ENCODE assay signal across 28 cellular contexts in the genomic region with DNA sequence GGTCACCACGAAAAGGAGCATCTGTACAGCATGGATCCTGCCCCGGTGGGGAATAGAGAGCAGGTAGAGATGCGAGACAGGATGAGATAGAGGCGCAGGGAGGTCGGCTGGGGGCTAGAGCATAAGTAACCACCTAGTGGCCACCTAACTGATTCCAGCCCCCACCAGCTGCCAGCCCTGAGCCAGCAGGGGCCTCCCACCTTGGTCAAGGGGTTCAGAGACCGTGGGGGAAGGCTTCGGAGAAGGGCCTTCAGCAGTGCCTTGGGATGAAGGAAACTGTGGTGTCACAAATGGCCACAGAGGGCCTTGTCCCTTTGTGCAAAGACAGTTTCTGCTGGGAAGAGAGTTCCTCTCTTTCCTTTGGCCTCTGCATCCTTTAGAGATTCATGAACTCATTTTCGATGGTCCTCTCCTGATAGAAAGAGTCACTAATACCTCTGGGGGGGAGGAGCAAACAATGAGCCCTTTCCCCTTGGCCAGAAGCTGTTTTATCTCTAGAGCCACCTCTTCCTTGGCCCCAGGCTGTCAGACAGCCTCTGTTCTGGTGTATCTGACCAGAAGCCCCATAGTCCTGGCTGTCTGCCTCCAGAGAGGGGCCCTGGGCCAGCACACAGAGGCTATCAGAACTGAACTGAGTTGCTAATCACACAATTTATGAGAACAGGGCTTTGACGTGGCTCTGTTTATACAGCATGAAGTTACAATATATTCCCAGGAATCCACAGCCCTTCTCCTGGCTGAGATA.
DNase-seq lines count a peak whose midpoint lies in the region; ATAC-seq, FAIRE-seq and TF ChIP-seq lines count a peak whose summit lies in the region.
"Had no signal": no experiment of that assay in that cellular context is flagged by ENCODE, and none has a peak within 500 bp of the region (broad histone marks: within the 10 kb centered on the region; RNA-seq: fewer than 3 reads in every experiment).

No MANE protein-coding gene starts in this region.

- no peak overlapping the region for H3K27ac Mint-ChIP-seq in GM23338

- H3K4me1 Mint-ChIP-seq in GM23338, result no peaks in the 10 kb centered on the region; the same call in 2 of the 3 replicates

- TF ChIP-seq CTCF in GM23338 (conservative IDR thresholded peaks at IDR 0.05; ENCODE audit: low read depth in 2 of 2) (0 out of 4 replicates have a peak, but pooled peaks of 1 of the 2 experiments have one; percentile 13), sigmoid colon (IDR thresholded peaks at IDR 0.05) (no peak)

- H3K9me2 ChIP-seq in GM23338 (ENCODE audit: insufficient read depth), result no peaks in the 10 kb centered on the region

- no peaks in the 10 kb centered on the region for H3K79me2 ChIP-seq in GM23338 (replicated peaks; ENCODE audit: insufficient read depth)

- H3K36me3 Mint-ChIP-seq in GM23338 (ENCODE audit: low read depth), result no peaks in the 10 kb centered on the region

- H3K36me3 ChIP-seq in GM23338 (ENCODE audit: insufficient read depth) (no peaks in the 10 kb centered on the region), sigmoid colon (peaks cover 7 to 76% (median 19%) of the 10 kb centered on the region in 4 donors)
- H3K36me3 ChIP-seq: breast epithelium, neutrophil, prostate gland had no signal

- FAIRE-seq in H54 (lab: Jason Lieb, UNC), result no peak
- FAIRE-seq: H1, TTC549 had no signal

- 83% methylated on average over 9 of the region's 9 CpGs for WGBS in right cardiac atrium
- 88 to 91% methylated on average over 9 of the region's 9 CpGs for WGBS in sigmoid colon, 2 donors

- peaks cover 7% of the 10 kb centered on the region for H3K27me3 Mint-ChIP-seq in GM23338 (ENCODE audit: insufficient read depth, low read depth, poor library complexity)

- H4K20me1 ChIP-seq in GM23338 (replicated peaks; ENCODE audit: insufficient read depth), result no peaks in the 10 kb centered on the region

- H3K4me3 Mint-ChIP-seq in GM23338, result no peak overlapping the region
- H3K4me3 Mint-ChIP-seq: activated T-cell treated with anti-CD3 and anti-CD28 coated beads, Interleukin-2, amount 50 U/mL, for 4 hours had no signal

- TF ChIP-seq POLR2A in sigmoid colon (IDR thresholded peaks at IDR 0.05) (no peak), H54 (IDR thresholded peaks at IDR 0.05; ENCODE audit: low read depth, low read length) (no peak)

- H3K4me3 ChIP-seq in GM23338 (no peak overlapping the region), right cardiac atrium (ENCODE audit: low read length) (no peak overlapping the region), sigmoid colon (no peak overlapping the region)
- H3K4me3 ChIP-seq: breast epithelium, coronary artery, prostate gland, skin epidermis had no signal

- H3K4me2 ChIP-seq in GM23338, result no peak overlapping the region

- DNase-seq in GM23338 (ENCODE audit: low spot score) (peak; percentile 27), amniotic epithelial cell (ENCODE audit: low read depth) (peak; percentile 41), right cardiac atrium (peak in 2 of 3 donors; percentile 78 to 79), sigmoid colon (peak; percentile 57), H54 (ENCODE audit: insufficient read length, low spot score) (no peak)
- DNase-seq in activated CD8-positive, alpha-beta memory T cell treated with anti-CD3 and anti-CD28 coated beads, Interleukin-2, amount 50 U/mL, for 4 hours, result no peak
- DNase-seq: ACHN; activated CD4-positive, alpha-beta T cell treated with anti-CD3 and anti-CD28 coated beads for 4 hours; activated CD8-positive, alpha-beta memory T cell treated with anti-CD3 and anti-CD28 coated beads for 24 hours; activated naive CD4-positive, alpha-beta T cell treated with Interleukin-2 at 50 U/mL for 16 hours; activated T-cell treated with anti-CD3 and anti-CD28 coated beads, Interleukin-2, amount 50 U/mL, for 4 hours; amniotic stem cell; C1 segment of cervical spinal cord; DND-41; kidney glomerular epithelial cell; NCI-H1048; NCI-H2029; NCI-H345; NCI-H774; stimulated activated CD4-positive, alpha-beta T cell treated with anti-CD3 and anti-CD28 coated beads, Interleukin-1b, Interleukin-23, amount 100 ng/mL, for 48 hours had no signal

- H3K27me3 ChIP-seq in GM23338 (ENCODE audit: insufficient read depth) (no peaks in the 10 kb centered on the region), right cardiac atrium (ENCODE audit: control insufficient read depth, insufficient read depth) (no peaks in the 10 kb centered on the region), sigmoid colon (no peaks in the 10 kb centered on the region)
- H3K27me3 ChIP-seq: breast epithelium, neutrophil had no signal

- TF ChIP-seq EP300 in sigmoid colon (IDR thresholded peaks at IDR 0.05), result no peak

- no peaks in the 10 kb centered on the region for H3K9me3 Mint-ChIP-seq in GM23338
- H3K9me3 Mint-ChIP-seq: activated T-cell treated with anti-CD3 and anti-CD28 coated beads, Interleukin-2, amount 50 U/mL, for 4 hours had no signal

- H3K9me3 ChIP-seq in right cardiac atrium (ENCODE audit: control insufficient read depth, low read length) (no peaks in the 10 kb centered on the region), sigmoid colon (no peaks in the 10 kb centered on the region)
- H3K9me3 ChIP-seq: breast epithelium, neutrophil, prostate gland had no signal

- no peak overlapping the region for H3K27ac ChIP-seq in GM23338 (ENCODE audit: low read depth)
- H3K27ac ChIP-seq in right cardiac atrium (ENCODE audit: low read length), result no peak overlapping the region
- H3K27ac ChIP-seq in sigmoid colon, result peak overlapping the region; percentile 33 to 64 (median 50)
- H3K27ac ChIP-seq: breast epithelium, coronary artery, neutrophil, prostate gland, skin epidermis had no signal

- H3K4me1 ChIP-seq in GM23338 (ENCODE audit: insufficient read depth) (no peaks in the 10 kb centered on the region), right cardiac atrium (ENCODE audit: control insufficient read depth, insufficient read depth, low read length) (peaks cover 4% of the 10 kb centered on the region), sigmoid colon (peaks cover 0 to 51% (median 38%) of the 10 kb centered on the region in 4 donors)
- H3K4me1 ChIP-seq: breast epithelium, prostate gland had no signal

- intact Hi-C loops in right cardiac atrium (cut with DNase I), result no loop called here
- intact Hi-C loops in sigmoid colon (cut with DNase I), result no loop called here

- ATAC-seq in GM23338 (peak; percentile 61), right cardiac atrium (peak; percentile 30 to 56), GM21529 (IDR thresholded peaks at IDR 0.05; ENCODE audit: unreplicated experiment) (no peak)
- ATAC-seq: activated T-cell treated with anti-CD3 and anti-CD28 coated beads, Interleukin-2, amount 50 U/mL, for 4 hours had no signal

- H3F3A ChIP-seq in GM23338 (replicated peaks; ENCODE audit: low read depth), result no peaks in the 10 kb centered on the region

- H2AFZ ChIP-seq in GM23338, result no peak overlapping the region

TF ChIP-seq in GM23338, 12 proteins besides CTCF, POLR2A, EP300 and RAD21 (continues in another document):
- TF ChIP-seq ZNF114 (CRISPR knock-in tag; IDR thresholded peaks at IDR 0.05) (no peak), EZH2 (IDR thresholded peaks at IDR 0.05; ENCODE audit: low read depth, unreplicated experiment) (no peak), NANOG (IDR thresholded peaks at IDR 0.05; ENCODE audit: borderline replicate concordance) (no peak), CREB1 (CRISPR knock-in tag; IDR thresholded peaks at IDR 0.05; ENCODE audit: low read depth) (no peak), ZNF331 (CRISPR knock-in tag; IDR thresholded peaks at IDR 0.05; ENCODE audit: low read depth) (no peak), POLR2AphosphoS5 (IDR thresholded peaks at IDR 0.05; ENCODE audit: low read depth) (no peak), ETS1 (IDR thresholded peaks at IDR 0.05) (no peak), JUNB (IDR thresholded peaks at IDR 0.05; ENCODE audit: unreplicated experiment) (no peak)

Comparison
In these comparisons a context has a peak if more than half of its experiments do, and no peak if none do; other contexts are left out.
1. DNase-seq: peak in GM23338 (single experiment), amniotic epithelial cell (single experiment), right cardiac atrium (2 of 3) and sigmoid colon (single experiment); none in activated CD8-positive, alpha-beta memory T cell treated with anti-CD3 and anti-CD28 coated beads, Interleukin-2, amount 50 U/mL, for 4 hours (single experiment) and H54 (single experiment).
2. H3K27ac ChIP-seq: peak in sigmoid colon (4 of 4); none in GM23338 (single experiment) and right cardiac atrium (single experiment).